In genomic region chr17:81473019-81473418, GRCh38 we compare ENCODE assay signal across 24 cellular contexts. TPM values are rescaled to one million over a fixed set of nuclear protein-coding genes. Genes with fewer than 3 reads are reported as not detected.
DNase-seq lines count a peak whose midpoint lies in the region; ATAC-seq, FAIRE-seq and TF ChIP-seq lines count a peak whose summit lies in the region.
"Had no signal": no experiment of that assay in that cellular context is flagged by ENCODE, and none has a peak within 500 bp of the region (broad histone marks: within the 10 kb centered on the region; RNA-seq: fewer than 3 reads in every experiment).

No MANE protein-coding gene starts in this region.

- no peak overlapping the region for H3K4me3 Mint-ChIP-seq in activated CD4-positive, alpha-beta memory T cell treated with anti-CD3 and anti-CD28 coated beads for 36 hours
- no peak overlapping the region for H3K4me3 Mint-ChIP-seq in activated CD4-positive, alpha-beta memory T cell treated with anti-CD3 and anti-CD28 coated beads, Interleukin-2, amount 10 ng/mL, durations not matched to agents 7 days and 5 days
- H3K4me3 Mint-ChIP-seq: CD4-positive, alpha-beta memory T cell; IgD-negative memory B cell had no signal

- no peak for TF ChIP-seq POLR2A in adrenal gland (IDR thresholded peaks at IDR 0.05)

- TF ChIP-seq CTCF in adrenal gland (IDR thresholded peaks at IDR 0.05): no peak

- H3K4me1 ChIP-seq in adrenal gland (replicated peaks in 1 of 2): peaks cover 3 to 8% of the 10 kb centered on the region in 2 donors
- peaks cover 15 to 22% of the 10 kb centered on the region in 2 donors for H3K4me1 ChIP-seq in neuronal stem cell (ENCODE audit: control insufficient read depth in 2 of 2, insufficient read depth in 1 of 2, low read depth in 1 of 2, low read length in 2 of 2)

- no peaks in the 10 kb centered on the region for H3K4me1 Mint-ChIP-seq in activated CD4-positive, alpha-beta memory T cell treated with anti-CD3 and anti-CD28 coated beads for 36 hours (ENCODE audit: low read depth)
- H3K4me1 Mint-ChIP-seq in activated CD4-positive, alpha-beta memory T cell treated with anti-CD3 and anti-CD28 coated beads, Interleukin-2, amount 10 ng/mL, durations not matched to agents 7 days and 5 days: no peaks in the 10 kb centered on the region
- H3K4me1 Mint-ChIP-seq: CD4-positive, alpha-beta memory T cell; IgD-negative memory B cell had no signal

- H3K36me3 ChIP-seq in adrenal gland (replicated peaks in 1 of 2): no peaks in the 10 kb centered on the region
- H3K36me3 ChIP-seq in neuronal stem cell (replicated peaks in 1 of 2; ENCODE audit: control insufficient read depth in 2 of 2, insufficient read depth in 2 of 2, low read length in 2 of 2): no peaks in the 10 kb centered on the region
- H3K36me3 ChIP-seq: SJSA1 had no signal

- H2BK12ac ChIP-seq in neuronal stem cell (ENCODE audit: low read length): no peak overlapping the region

- H3K9me3 Mint-ChIP-seq in activated CD4-positive, alpha-beta memory T cell treated with anti-CD3 and anti-CD28 coated beads for 36 hours: no peaks in the 10 kb centered on the region
- no peaks in the 10 kb centered on the region for H3K9me3 Mint-ChIP-seq in activated CD4-positive, alpha-beta memory T cell treated with anti-CD3 and anti-CD28 coated beads, Interleukin-2, amount 10 ng/mL, durations not matched to agents 7 days and 5 days

- intact Hi-C loops in activated CD4-positive, alpha-beta memory T cell treated with anti-CD3 and anti-CD28 coated beads for 36 hours (cut with micrococcal nuclease): no loop called here
- intact Hi-C loops in adrenal gland (cut with DNase I): no loop called here
- intact Hi-C loops in sciatic nerve (cut with DNase I): no loop called here

- H3K9me3 ChIP-seq in adrenal gland (replicated peaks in 1 of 3) (no peaks in the 10 kb centered on the region), neuronal stem cell (replicated peaks in 1 of 2; ENCODE audit: control insufficient read depth in 2 of 2, insufficient read depth in 1 of 2, low read depth in 1 of 2, low read length in 2 of 2) (peaks cover 0 to 4% of the 10 kb centered on the region in 2 donors)
- H3K9me3 ChIP-seq: SJSA1 had no signal

- H3K27me3 ChIP-seq in adrenal gland (no peaks in the 10 kb centered on the region), neuronal stem cell (ENCODE audit: control insufficient read depth in 3 of 3, insufficient read depth in 3 of 3, low read depth in 1 of 3, low read length in 3 of 3) (no peaks in the 10 kb centered on the region)
- H3K27me3 ChIP-seq: SJSA1 had no signal

- no peak overlapping the region for H3K4ac ChIP-seq in neuronal stem cell (ENCODE audit: low read length)

- POLR2A ChIA-PET in activated CD4-positive, alpha-beta memory T cell treated with anti-CD3 and anti-CD28 coated beads for 36 hours (lab: Charles Lee): no interaction called here
- POLR2A ChIA-PET in activated CD4-positive, alpha-beta memory T cell treated with anti-CD3 and anti-CD28 coated beads, Interleukin-2, amount 10 ng/mL, durations not matched to agents 7 days and 5 days (lab: Charles Lee): no interaction called here

- FAIRE-seq in GM19239 (lab: Jason Lieb, UNC): no peak
- FAIRE-seq: G401.6, H54 had no signal

- no peak overlapping the region for H2AFZ ChIP-seq in neuronal stem cell (ENCODE audit: low read length)
- H2AFZ ChIP-seq: PC-9 had no signal

- ATAC-seq in GM18520 (IDR thresholded peaks at IDR 0.05; ENCODE audit: unreplicated experiment) (no peak), sciatic nerve (no peak), HG02840 (IDR thresholded peaks at IDR 0.05; ENCODE audit: low FRiP score, unreplicated experiment) (no peak)
- ATAC-seq: Right ventricle myocardium inferior had no signal

- no peaks in the 10 kb centered on the region for H3K36me3 Mint-ChIP-seq in activated CD4-positive, alpha-beta memory T cell treated with anti-CD3 and anti-CD28 coated beads for 36 hours
- H3K36me3 Mint-ChIP-seq in activated CD4-positive, alpha-beta memory T cell treated with anti-CD3 and anti-CD28 coated beads, Interleukin-2, amount 10 ng/mL, durations not matched to agents 7 days and 5 days (ENCODE audit: low read depth): no peaks in the 10 kb centered on the region
- H3K36me3 Mint-ChIP-seq: CD4-positive, alpha-beta memory T cell had no signal

- H3K23ac ChIP-seq in neuronal stem cell (ENCODE audit: low read depth, low read length, poor library complexity): peak overlapping the region; percentile 2

- no peak overlapping the region for H3K4me2 ChIP-seq in neuronal stem cell (ENCODE audit: insufficient read depth, low read length, poor library complexity, severe bottlenecking)
- H3K4me2 ChIP-seq: PC-9 had no signal

- no peak overlapping the region for H3K14ac ChIP-seq in neuronal stem cell (ENCODE audit: low read length)

- peak overlapping the region; percentile 24 for H3K27ac Mint-ChIP-seq in activated CD4-positive, alpha-beta memory T cell treated with anti-CD3 and anti-CD28 coated beads for 36 hours
- no peak overlapping the region for H3K27ac Mint-ChIP-seq in activated CD4-positive, alpha-beta memory T cell treated with anti-CD3 and anti-CD28 coated beads, Interleukin-2, amount 10 ng/mL, durations not matched to agents 7 days and 5 days
- H3K27ac Mint-ChIP-seq: CD4-positive, alpha-beta memory T cell; IgD-negative memory B cell had no signal

- H2AK5ac ChIP-seq in neuronal stem cell (ENCODE audit: low read depth, low read length): peak overlapping the region; percentile 3

- H3K79me1 ChIP-seq in neuronal stem cell (ENCODE audit: low read depth, low read length): no peaks in the 10 kb centered on the region

- CTCF ChIA-PET in activated CD4-positive, alpha-beta memory T cell treated with anti-CD3 and anti-CD28 coated beads for 36 hours (lab: Charles Lee): no interaction called here
- CTCF ChIA-PET in activated CD4-positive, alpha-beta memory T cell treated with anti-CD3 and anti-CD28 coated beads, Interleukin-2, amount 10 ng/mL, durations not matched to agents 7 days and 5 days (lab: Charles Lee): no interaction called here

- 44 to 64% (median 51%) methylated on average over 6 to 8 of the region's 8 CpGs for WGBS in adrenal gland, 4 donors
- WGBS in neuronal stem cell (ENCODE audit: extremely low coverage in 2 of 2, insufficient read length in 2 of 2, insufficient replicate concordance in 1 of 2), 2 donors: no CpG with 5 or more reads among the region's 8 CpGs

- H3K4me3 ChIP-seq in adrenal gland (no peak overlapping the region), neuronal stem cell (ENCODE audit: low read length in 2 of 2) (no peak overlapping the region)
- H3K4me3 ChIP-seq: PC-9, SJSA1 had no signal

- H2BK5ac ChIP-seq in neuronal stem cell (ENCODE audit: low read length): no peak overlapping the region

- H2BK120ac ChIP-seq in neuronal stem cell (ENCODE audit: low read depth, low read length): no peak overlapping the region

- H3K18ac ChIP-seq in neuronal stem cell (ENCODE audit: low read length): peak overlapping the region; percentile 85

- no peak overlapping the region for H3K9ac ChIP-seq in neuronal stem cell (ENCODE audit: low read depth, low read length, poor library complexity)

- H4K91ac ChIP-seq in neuronal stem cell (ENCODE audit: low read depth, low read length, poor library complexity): no peak overlapping the region

- H3K27ac ChIP-seq in adrenal gland (no peak overlapping the region), neuronal stem cell (replicated peaks; ENCODE audit: low read length) (no peak overlapping the region)
- H3K27ac ChIP-seq: PC-9, SJSA1 had no signal

- no peaks in the 10 kb centered on the region for H3K27me3 Mint-ChIP-seq in activated CD4-positive, alpha-beta memory T cell treated with anti-CD3 and anti-CD28 coated beads for 36 hours
- peaks cover 1% of the 10 kb centered on the region for H3K27me3 Mint-ChIP-seq in activated CD4-positive, alpha-beta memory T cell treated with anti-CD3 and anti-CD28 coated beads, Interleukin-2, amount 10 ng/mL, durations not matched to agents 7 days and 5 days
- H3K27me3 Mint-ChIP-seq: IgD-negative memory B cell had no signal

- no peak overlapping the region for H2BK15ac ChIP-seq in neuronal stem cell (ENCODE audit: low read length)

- no peak overlapping the region for H4K8ac ChIP-seq in neuronal stem cell (ENCODE audit: low read depth, low read length)

- DNase-seq in activated CD4-positive, alpha-beta memory T cell treated with anti-CD3 and anti-CD28 coated beads for 36 hours: no peak
- DNase-seq in activated CD4-positive, alpha-beta memory T cell treated with anti-CD3 and anti-CD28 coated beads, Interleukin-2, amount 10 ng/mL, durations not matched to agents 7 days and 5 days: no peak
- peak; percentile 58 to 88 (median 84) for DNase-seq in adrenal gland
- DNase-seq in neuronal stem cell (ENCODE audit: low spot score): no peak
- no peak for DNase-seq in sciatic nerve (ENCODE audit: low spot score)
- no peak for DNase-seq in GM19239 (ENCODE audit: insufficient read length, low spot score)
- DNase-seq: C1 segment of cervical spinal cord, COR-L47, MV-4-11, NCI-H1105, NCI-H146, NCI-H1930, NCI-H2107, NCI-H748 treated with DMSO at 0.1 percent for 48 hours, PC-9 had no signal

RNA-seq across cellular contexts. Expression of gene ACTG1, which starts 39.6 kb away (rescaled TPM):
- 1,000 to 10,000 TPM; 3,773 to 3,928 TPM for total RNA-seq in activated CD4-positive, alpha-beta memory T cell treated with anti-CD3 and anti-CD28 coated beads for 36 hours
- 1,000 to 10,000 TPM; 3,658 to 3,769 TPM for total RNA-seq in activated CD4-positive, alpha-beta memory T cell treated with anti-CD3 and anti-CD28 coated beads, Interleukin-2, amount 10 ng/mL, durations not matched to agents 7 days and 5 days
- 1,000 to 10,000 TPM; 1,781 to 6,446 (median 2,486) TPM for total RNA-seq in adrenal gland
- polyA plus RNA-seq in adrenal gland: 1,000 to 10,000 TPM in 2 of 3 donors, 100 to 1,000 TPM in 1; 828 to 1,140 (median 1,059) TPM
- 5,937 TPM for polyA plus RNA-seq in neuronal stem cell (2013, experiment 1 of 2)
- 5,622 TPM for polyA plus RNA-seq in neuronal stem cell (2013, experiment 2 of 2)
- total RNA-seq in sciatic nerve: 2,552 TPM

RNA-seq across cellular contexts. Expression of gene FSCN2, which starts 55.2 kb away (rescaled TPM):
- total RNA-seq in activated CD4-positive, alpha-beta memory T cell treated with anti-CD3 and anti-CD28 coated beads for 36 hours: under 1 TPM; 0.33 to 0.46 TPM
- under 1 TPM; 0.43 to 0.50 TPM for total RNA-seq in activated CD4-positive, alpha-beta memory T cell treated with anti-CD3 and anti-CD28 coated beads, Interleukin-2, amount 10 ng/mL, durations not matched to agents 7 days and 5 days
- total RNA-seq in adrenal gland (1 to 10 TPM in 4 of 8 donors, under 1 TPM in 4; 0.39 to 1.9 (median 0.88) TPM), sciatic nerve (1.6 TPM)
- 1 to 10 TPM in 1 of 3 donors, under 1 TPM in 1, not detected in 1; 0.51 to 1.7 TPM for polyA plus RNA-seq in adrenal gland
- 0.20 TPM for polyA plus RNA-seq in neuronal stem cell (2013, experiment 1 of 2)
- polyA plus RNA-seq in neuronal stem cell (2013, experiment 2 of 2): 0.25 TPM
- total RNA-seq: RPMI7951 had no signal

Comparison
In these comparisons a context has a peak if more than half of its experiments do, and no peak if none do; other contexts are left out.
1. DNase-seq: peak in adrenal gland (7 of 7); none in activated CD4-positive, alpha-beta memory T cell treated with anti-CD3 and anti-CD28 coated beads for 36 hours (single experiment), activated CD4-positive, alpha-beta memory T cell treated with anti-CD3 and anti-CD28 coated beads, Interleukin-2, amount 10 ng/mL, durations not matched to agents 7 days and 5 days (single experiment), neuronal stem cell (single experiment), sciatic nerve (single experiment) and GM19239 (single experiment).